In genomic region chr15:65939901-65940617, GRCh38 we compare ENCODE assay signal across 12 cellular contexts.
DNase-seq lines count a peak whose midpoint lies in the region; ATAC-seq, FAIRE-seq and TF ChIP-seq lines count a peak whose summit lies in the region.
"Had no signal": no experiment of that assay in that cellular context is flagged by ENCODE, and none has a peak within 500 bp of the region (broad histone marks: within the 10 kb centered on the region; RNA-seq: fewer than 3 reads in every experiment).

No MANE protein-coding gene starts in this region.

- peak; percentile 94 for ATAC-seq in IMR-90 (ENCODE audit: low read depth)
- ATAC-seq in GM18909 (IDR thresholded peaks at IDR 0.05; ENCODE audit: poor library complexity, unreplicated experiment), result no peak

- FAIRE-seq in keratinocyte (lab: Jason Lieb, UNC), result no peak
- FAIRE-seq: GM19239 had no signal

- H3K27ac ChIP-seq in IMR-90 (ENCODE audit: insufficient read depth, low read length) (no peak overlapping the region), keratinocyte (ENCODE audit: control insufficient read depth, insufficient read depth, low read length) (no peak overlapping the region), testis (no peak overlapping the region)
- H3K27ac ChIP-seq: colonic mucosa had no signal

- no peaks in the 10 kb centered on the region for H3K9me3 ChIP-seq in IMR-90 (ENCODE audit: control insufficient read depth, insufficient read depth, low read length)
- no peaks in the 10 kb centered on the region for H3K9me3 ChIP-seq in keratinocyte (ENCODE audit: control insufficient read depth, low read depth, low read length)
- no peaks in the 10 kb centered on the region for H3K9me3 ChIP-seq in testis
- H3K9me3 ChIP-seq: colonic mucosa had no signal

- no peak overlapping the region for H4K91ac ChIP-seq in IMR-90 (ENCODE audit: insufficient read depth, low read depth, low read length)

- H3K23ac ChIP-seq in IMR-90 (ENCODE audit: low read depth, low read length), result no peak overlapping the region

- no peak overlapping the region for H3K56ac ChIP-seq in IMR-90 (ENCODE audit: extremely low read depth, insufficient read depth, low read length)

- TF ChIP-seq CTCF in IMR-90 (conservative IDR thresholded peaks at IDR 0.05; ENCODE audit: low read depth, low read length) (no peak), astrocyte of the spinal cord (IDR thresholded peaks at IDR 0.05; ENCODE audit: low read depth, low read length) (no peak), keratinocyte (optimal IDR thresholded peaks at IDR 0.05 in 1 of 3, IDR thresholded peaks at IDR 0.05 in 1 of 3, conservative IDR thresholded peaks at IDR 0.05 in 1 of 3; ENCODE audit: extremely low read depth in 1 of 3, insufficient read depth in 2 of 3, low read length in 3 of 3) (no peak), testis (IDR thresholded peaks at IDR 0.05) (no peak)

- H2AFZ ChIP-seq in IMR-90 (replicated peaks; ENCODE audit: low read length, poor library complexity) (peak overlapping the region; percentile 67), keratinocyte (ENCODE audit: control insufficient read depth, low read length) (no peak overlapping the region)

- H3K36me3 ChIP-seq in IMR-90 (ENCODE audit: control insufficient read depth, insufficient read depth, low read length) (no peaks in the 10 kb centered on the region), keratinocyte (ENCODE audit: control insufficient read depth in 2 of 2, extremely low read depth in 1 of 2, insufficient read depth in 2 of 2, low read length in 2 of 2) (no peaks in the 10 kb centered on the region), testis (ENCODE audit: low read depth, missing control alignments) (no peaks in the 10 kb centered on the region)
- H3K36me3 ChIP-seq: colonic mucosa had no signal

- DNase-seq in AG20443 (ENCODE audit: low spot score) (peak; percentile 95), IMR-90 (peak; percentile 79), astrocyte of the spinal cord (ENCODE audit: low read depth, low spot score) (peak; percentile 81), keratinocyte (ENCODE audit: low read depth, low spot score) (peak; percentile 13), CD1c-positive myeloid dendritic cell (ENCODE audit: extremely low spot score) (no peak), testis (no peak), HUDEP-2 (lab: John Stamatoyannopoulos, UW; ENCODE audit: unreplicated experiment in 76 of 76) (no peak)
- DNase-seq: activated CD8-positive, alpha-beta memory T cell treated with anti-CD3 and anti-CD28 coated beads for 24 hours; colonic mucosa; stimulated activated CD4-positive, alpha-beta T cell treated with anti-CD3 and anti-CD28 coated beads, Interleukin-2, amount 100 ng/mL, for 24 hours had no signal

- TF ChIP-seq POLR2A in IMR-90 (IDR thresholded peaks at IDR 0.05; ENCODE audit: low read depth, low read length) (no peak), testis (IDR thresholded peaks at IDR 0.05) (no peak)

- H4K8ac ChIP-seq in IMR-90 (ENCODE audit: low read depth in 2 of 2, low read length in 2 of 2), result no peak overlapping the region

- H2BK5ac ChIP-seq in IMR-90 (ENCODE audit: low read depth, low read length, poor library complexity, severe bottlenecking), result no peak overlapping the region

- H2BK15ac ChIP-seq in IMR-90 (ENCODE audit: low read depth, low read length), result no peak overlapping the region

- intact Hi-C loops in IMR-90 (cut with micrococcal nuclease) (no loop called here), testis (cut with DNase I; ENCODE audit: low total_unique reads) (no loop called here)

- H4K5ac ChIP-seq in IMR-90 (ENCODE audit: low read depth, low read length), result no peak overlapping the region

- H3K4me2 ChIP-seq in IMR-90 (ENCODE audit: low read depth, low read length), result no peak overlapping the region
- no peak overlapping the region for H3K4me2 ChIP-seq in keratinocyte (ENCODE audit: control insufficient read depth, extremely low read depth, insufficient read depth, low read depth, low read length)

- H3K18ac ChIP-seq in IMR-90 (ENCODE audit: low read depth, low read length), result no peak overlapping the region

- no peak overlapping the region for H3K4ac ChIP-seq in IMR-90 (ENCODE audit: low read depth, low read length)

- no peak overlapping the region for H2BK120ac ChIP-seq in IMR-90 (ENCODE audit: low read depth, low read length)

- peaks cover 3% of the 10 kb centered on the region; the same call in 1 of the 2 replicates for H3K9me1 ChIP-seq in IMR-90 (ENCODE audit: insufficient read depth, low read length)
- no peaks in the 10 kb centered on the region for H3K9me1 ChIP-seq in keratinocyte (ENCODE audit: control insufficient read depth, extremely low read depth, insufficient read depth, low read length)

- no peak overlapping the region for H3K4me3 ChIP-seq in IMR-90 (ENCODE audit: insufficient read depth, low read depth, low read length)
- H3K4me3 ChIP-seq in astrocyte of the spinal cord (ENCODE audit: low read depth, low read length), result no peak overlapping the region
- no peak overlapping the region for H3K4me3 ChIP-seq in keratinocyte (ENCODE audit: control insufficient read depth in 2 of 3, extremely low read depth in 1 of 3, insufficient read depth in 2 of 3, low read depth in 1 of 3, low read length in 3 of 3)
- H3K4me3 ChIP-seq in testis, result no peak overlapping the region
- H3K4me3 ChIP-seq: colonic mucosa had no signal

- in situ Hi-C loops in IMR-90 (cut with MboI; ENCODE audit: low sequenced_read_pairs), result no loop called here
- in situ Hi-C loops in astrocyte of the spinal cord (cut with HindIII; ENCODE audit: low sequenced_read_pairs), result no loop called here

- H4K20me1 ChIP-seq in IMR-90 (ENCODE audit: insufficient read depth, low read length), result no peaks in the 10 kb centered on the region; the same call in 1 of the 2 replicates
- H4K20me1 ChIP-seq in keratinocyte (ENCODE audit: control insufficient read depth, extremely low read depth, insufficient read depth, low read length), result no peaks in the 10 kb centered on the region

- H3K27me3 ChIP-seq in IMR-90 (ENCODE audit: control insufficient read depth, insufficient read depth, low read length) (peaks cover 12% of the 10 kb centered on the region), keratinocyte (ENCODE audit: control insufficient read depth, extremely low read depth, insufficient read depth, low read length) (no peaks in the 10 kb centered on the region), testis (no peaks in the 10 kb centered on the region)
- H3K27me3 ChIP-seq: colonic mucosa had no signal

- no peaks in the 10 kb centered on the region for H3K79me1 ChIP-seq in IMR-90 (ENCODE audit: low read depth in 1 of 2, low read length in 2 of 2)

- 40% methylated on average over 2 of the region's 10 CpGs; no CpG with 5 or more reads in 1 of the 2 experiments for whole genome bisulfite sequencing in IMR-90 (ENCODE audit: extremely low coverage in 2 of 2, insufficient read length in 1 of 2), 2 experiments
- 79 to 84% methylated on average over 10 of the region's 10 CpGs for WGBS in testis, 2 donors

- H3K4me1 ChIP-seq in IMR-90 (ENCODE audit: control insufficient read depth, insufficient read depth, low read length) (peaks cover 6% of the 10 kb centered on the region), keratinocyte (ENCODE audit: control insufficient read depth, extremely low read depth, insufficient read depth, low read length) (peaks cover 6% of the 10 kb centered on the region), testis (no peaks in the 10 kb centered on the region)
- H3K4me1 ChIP-seq: colonic mucosa had no signal

- no peaks in the 10 kb centered on the region for H3K79me2 ChIP-seq in keratinocyte (ENCODE audit: control insufficient read depth, insufficient read depth, low read length)

- H2BK20ac ChIP-seq in IMR-90 (ENCODE audit: low read depth, low read length), result no peak overlapping the region

- POLR2A ChIA-PET in IMR-90 (lab: Charles Lee; ENCODE audit: unreplicated experiment), result no interaction called here

- TF ChIP-seq RAD21 in IMR-90 (IDR thresholded peaks at IDR 0.05; ENCODE audit: low read length), result no peak

- BruUV-seq in IMR-90 (replicated peaks; lab: Mats Ljungman, UMichigan), result no TSS peak

- CTCF ChIA-PET in IMR-90 (lab: Yijun Ruan, JAX), result interaction anchor here (0.8 kb wide), 1 partner anchor 58 kb away, joined by 3 read pairs; no protein-coding TSS in a partner anchor

- no peak overlapping the region for H3K9ac ChIP-seq in IMR-90 (ENCODE audit: low read depth, low read length)
- no peak overlapping the region for H3K9ac ChIP-seq in keratinocyte (ENCODE audit: control insufficient read depth, extremely low read depth, insufficient read depth, low read length)

- dilution Hi-C loops in IMR-90 (cut with HindIII; ENCODE audit: low sequenced_read_pairs, unreplicated experiment) (no loop called here), keratinocyte (cut with MboI; ENCODE audit: extremely low pct_ligation_motif_present, low sequenced_read_pairs) (no loop called here)

- H3K14ac ChIP-seq in IMR-90 (replicated peaks; ENCODE audit: low read depth, low read length), result no peak overlapping the region

- no peak overlapping the region for H2AK5ac ChIP-seq in IMR-90 (ENCODE audit: low read depth, low read length)

- H2AK9ac ChIP-seq in IMR-90 (replicated peaks; ENCODE audit: low read depth, low read length, poor library complexity), result no peak overlapping the region

TF ChIP-seq in IMR-90, 13 proteins besides CTCF, POLR2A, EP300 and RAD21:
- no peak for TF ChIP-seq RCOR1 (IDR thresholded peaks at IDR 0.05; ENCODE audit: insufficient replicate concordance, low read length)
- TF ChIP-seq FOS (IDR thresholded peaks at IDR 0.05; ENCODE audit: low read depth, low read length), result no peak
- peak; percentile 58 for TF ChIP-seq CEBPB (IDR thresholded peaks at IDR 0.05; ENCODE audit: low read depth, low read length)

Comparison
In these comparisons a context has a peak if more than half of its experiments do, and no peak if none do; other contexts are left out.
1. DNase-seq: peak in AG20443 (single experiment), IMR-90 (single experiment), astrocyte of the spinal cord (single experiment) and keratinocyte (single experiment); none in CD1c-positive myeloid dendritic cell (single experiment), testis (single experiment) and HUDEP-2 (0 of 76).